ENCODE assay signal across 19 cellular contexts in genomic region chr4:172786039-172786792, GRCh38.
DNase-seq lines count a peak whose midpoint lies in the region; ATAC-seq, FAIRE-seq and TF ChIP-seq lines count a peak whose summit lies in the region.
"Had no signal": no experiment of that assay in that cellular context is flagged by ENCODE, and none has a peak within 500 bp of the region (broad histone marks: within the 10 kb centered on the region; RNA-seq: fewer than 3 reads in every experiment).

No MANE protein-coding gene starts in this region.

- TF ChIP-seq CTCF in CD14-positive monocyte (IDR thresholded peaks at IDR 0.05), result no peak
- no peak for TF ChIP-seq CTCF in astrocyte (IDR thresholded peaks at IDR 0.05; ENCODE audit: insufficient read depth, low read depth, low read length)
- no peak for TF ChIP-seq CTCF in lower lobe of right lung (IDR thresholded peaks at IDR 0.05)
- TF ChIP-seq CTCF in esophagus squamous epithelium (IDR thresholded peaks at IDR 0.05), result no peak

- H2AFZ ChIP-seq in astrocyte (ENCODE audit: low read depth, low read length), result no peak overlapping the region

- H3K9ac ChIP-seq in astrocyte (ENCODE audit: low read length), result no peak overlapping the region

- H3K4me3 Mint-ChIP-seq in CD14-positive monocyte (peak overlapping the region in 1 of 2 donors; percentile 79), astrocyte (ENCODE audit: unreplicated experiment) (no peak overlapping the region)
- H3K4me3 Mint-ChIP-seq: activated CD4-positive, alpha-beta T cell treated with anti-CD3 and anti-CD28 coated beads for 36 hours; T-cell had no signal

- 7 to 16% methylated on average over 4 of the region's 4 CpGs for WGBS in esophagus squamous epithelium, 2 donors

- H3K27me3 ChIP-seq in astrocyte (ENCODE audit: insufficient read depth, low read length) (no peaks in the 10 kb centered on the region), lower lobe of right lung (ENCODE audit: low read depth) (no peaks in the 10 kb centered on the region), esophagus squamous epithelium (no peaks in the 10 kb centered on the region)
- H3K27me3 ChIP-seq: BE2C had no signal

- DNase-seq in CD14-positive monocyte (ENCODE audit: low spot score), result peak; percentile 70
- DNase-seq in astrocyte (ENCODE audit: low read depth), result peak; percentile 53
- peak; percentile 76 for DNase-seq in lower lobe of right lung
- DNase-seq in esophagus squamous epithelium (lab: John Stamatoyannopoulos, UW), result no peak
- DNase-seq in activated CD4-positive, CD25-positive, alpha-beta regulatory T cell treated with anti-CD3 and anti-CD28 coated beads, Interleukin-2, amount 50 U/mL, for 72 hours, result no peak
- no peak for DNase-seq in stimulated activated CD4-positive, alpha-beta T cell treated with anti-CD3 and anti-CD28 coated beads, Interleukin-4, amount 100 ng/mL, for 4 hours
- no peak for DNase-seq in NCI-H524 (lab: John Stamatoyannopoulos, UW)
- DNase-seq: activated CD4-positive, alpha-beta T cell treated with anti-CD3 and anti-CD28 coated beads for 36 hours; activated T-cell treated with anti-CD3 and anti-CD28 coated beads, Interleukin-2, amount 50 U/mL, for 48 hours; BE2C; dermis blood vessel endothelial cell; DND-41; NCI-H1048; NK-92 treated with Interleukin-12 subunit alpha and Interleukin-12 subunit beta, amount 100 ng/mL, for 24 hours; stimulated activated CD4-positive, alpha-beta T cell treated with anti-CD3 and anti-CD28 coated beads, Interleukin-15, amount 100 ng/mL, for 24 hours; T-cell had no signal

- peak overlapping the region; percentile 37 for H3K4me2 ChIP-seq in astrocyte (ENCODE audit: low read length)

- H3K9me3 ChIP-seq in astrocyte (ENCODE audit: insufficient read depth, low read depth, low read length) (no peaks in the 10 kb centered on the region), lower lobe of right lung (no peaks in the 10 kb centered on the region), esophagus squamous epithelium (no peaks in the 10 kb centered on the region)
- H3K9me3 ChIP-seq: BE2C, thoracic aorta had no signal

- no peaks in the 10 kb centered on the region for H3K79me2 ChIP-seq in astrocyte (ENCODE audit: insufficient read depth, low read length)

- peak overlapping the region; percentile 24 for H3K27ac ChIP-seq in astrocyte (ENCODE audit: low read depth, low read length)
- H3K27ac ChIP-seq in lower lobe of right lung, result no peak overlapping the region
- no peak overlapping the region for H3K27ac ChIP-seq in esophagus squamous epithelium
- H3K27ac ChIP-seq: thoracic aorta had no signal

- peak overlapping the region; percentile 79 to 97 (median 95) for H3K27ac Mint-ChIP-seq in CD14-positive monocyte
- peak overlapping the region; percentile 54 for H3K27ac Mint-ChIP-seq in astrocyte (ENCODE audit: unreplicated experiment)
- H3K27ac Mint-ChIP-seq: activated CD4-positive, alpha-beta T cell treated with anti-CD3 and anti-CD28 coated beads for 36 hours; T-cell had no signal

- H3K4me1 ChIP-seq in astrocyte (ENCODE audit: insufficient read depth, low read length) (no peaks in the 10 kb centered on the region), lower lobe of right lung (no peaks in the 10 kb centered on the region), esophagus squamous epithelium (peaks cover 0 to 12% (median 0%) of the 10 kb centered on the region in 3 donors)
- H3K4me1 ChIP-seq: BE2C had no signal

- peak; percentile 45 for ATAC-seq in HG02798 (IDR thresholded peaks at IDR 0.05; ENCODE audit: poor library complexity, unreplicated experiment)
- ATAC-seq in lower lobe of right lung, result peak; percentile 37 to 64
- ATAC-seq: activated CD4-positive, alpha-beta T cell treated with anti-CD3 and anti-CD28 coated beads for 36 hours; T-cell had no signal

- TF ChIP-seq POLR2A in esophagus squamous epithelium (IDR thresholded peaks at IDR 0.05), result no peak

- H3K36me3 Mint-ChIP-seq in CD14-positive monocyte, result no peaks in the 10 kb centered on the region
- H3K36me3 Mint-ChIP-seq in astrocyte (ENCODE audit: low read depth, unreplicated experiment), result no peaks in the 10 kb centered on the region
- H3K36me3 Mint-ChIP-seq: T-cell had no signal

- peaks cover 0 to 3% (median 0%) of the 10 kb centered on the region in 7 donors for H3K9me3 Mint-ChIP-seq in CD14-positive monocyte
- H3K9me3 Mint-ChIP-seq in astrocyte (ENCODE audit: unreplicated experiment), result no peaks in the 10 kb centered on the region
- H3K9me3 Mint-ChIP-seq: T-cell had no signal

- FAIRE-seq in astrocyte (lab: Jason Lieb, UNC), result no peak

- H3K4me1 Mint-ChIP-seq in CD14-positive monocyte, result peaks cover 32% of the 10 kb centered on the region
- H3K4me1 Mint-ChIP-seq in astrocyte (ENCODE audit: low read depth, unreplicated experiment), result peaks cover 8% of the 10 kb centered on the region
- H3K4me1 Mint-ChIP-seq: activated CD4-positive, alpha-beta T cell treated with anti-CD3 and anti-CD28 coated beads for 36 hours; T-cell had no signal

- H3K36me3 ChIP-seq in astrocyte (ENCODE audit: insufficient read depth, low read length) (no peaks in the 10 kb centered on the region), lower lobe of right lung (no peaks in the 10 kb centered on the region), esophagus squamous epithelium (no peaks in the 10 kb centered on the region)
- H3K36me3 ChIP-seq: BE2C, thoracic aorta had no signal

- intact Hi-C loops in CD14-positive monocyte (cut with micrococcal nuclease) (no loop called here), lower lobe of right lung (cut with DNase I) (no loop called here), esophagus squamous epithelium (cut with DNase I) (no loop called here)

- H4K20me1 ChIP-seq in astrocyte (ENCODE audit: insufficient read depth, low read length), result no peaks in the 10 kb centered on the region

- H3K4me3 ChIP-seq in astrocyte (ENCODE audit: insufficient read depth, low read depth, low read length) (no peak overlapping the region), lower lobe of right lung (no peak overlapping the region), esophagus squamous epithelium (no peak overlapping the region)
- H3K4me3 ChIP-seq: GM12878, thoracic aorta had no signal

- H3K27me3 Mint-ChIP-seq in CD14-positive monocyte (ENCODE audit: low read depth in 3 of 3) (peaks cover 2 to 4% (median 3%) of the 10 kb centered on the region in 3 donors), astrocyte (ENCODE audit: low read depth, unreplicated experiment) (no peaks in the 10 kb centered on the region)
- H3K27me3 Mint-ChIP-seq: T-cell had no signal

Comparison
In these comparisons a context has a peak if more than half of its experiments do, and no peak if none do; other contexts are left out.
1. DNase-seq: peak in CD14-positive monocyte (single experiment), astrocyte (single experiment) and lower lobe of right lung (single experiment); none in esophagus squamous epithelium (single experiment), activated CD4-positive, CD25-positive, alpha-beta regulatory T cell treated with anti-CD3 and anti-CD28 coated beads, Interleukin-2, amount 50 U/mL, for 72 hours (single experiment), stimulated activated CD4-positive, alpha-beta T cell treated with anti-CD3 and anti-CD28 coated beads, Interleukin-4, amount 100 ng/mL, for 4 hours (0 of 2) and NCI-H524 (0 of 2).